Comparison of ENCODE assay signal across 24 cellular contexts in genomic region chr3:168914662-168915061, GRCh38.
DNase-seq lines count a peak whose midpoint lies in the region; ATAC-seq and TF ChIP-seq lines count a peak whose summit lies in the region.
"Had no signal": no experiment of that assay in that cellular context is flagged by ENCODE, and none has a peak within 500 bp of the region (broad histone marks: within the 10 kb centered on the region; RNA-seq: fewer than 3 reads in every experiment).

No MANE protein-coding gene starts in this region.

- POLR2A ChIA-PET in PC-9 (lab: Charles Lee; ENCODE audit: unreplicated experiment): interaction anchor here (0.6 kb wide), 2 partner anchors 37 to 78 kb away, joined by 3 to 5 read pairs; no protein-coding TSS in a partner anchor

- no peak overlapping the region for H3K27ac ChIP-seq in PC-9
- H3K27ac ChIP-seq: C4-2B, coronary artery, ovary, SJSA1, spleen, suprapubic skin had no signal

- no peaks in the 10 kb centered on the region for H3K27me3 ChIP-seq in PC-9 (ENCODE audit: insufficient read depth, low read depth)
- H3K27me3 ChIP-seq: ovary, SJSA1, spleen, suprapubic skin had no signal

- H3K4me1 ChIP-seq in PC-9 (replicated peaks; ENCODE audit: insufficient read depth): no peaks in the 10 kb centered on the region
- H3K4me1 ChIP-seq: SJSA1, spleen, suprapubic skin had no signal

- no peak overlapping the region for H3K4me2 ChIP-seq in PC-9

- DNase-seq in ELR (ENCODE audit: low read depth) (peak; percentile 15), PC-9 (no peak), epithelial cell of esophagus (ENCODE audit: low read depth) (peak; percentile 35), kidney tubule cell (ENCODE audit: low spot score) (peak; percentile 54), HuH-7.5 (ENCODE audit: low spot score) (no peak), AML-193 (lab: John Stamatoyannopoulos, UW) (no peak), GM19240 (ENCODE audit: insufficient read length, low spot score) (no peak)
- DNase-seq: activated CD4-positive, alpha-beta memory T cell treated with anti-CD3 and anti-CD28 coated beads, Interleukin-2, amount 10 ng/mL, durations not matched to agents 7 days and 5 days; activated CD4-positive, CD25-positive, alpha-beta regulatory T cell treated with anti-CD3 and anti-CD28 coated beads, Interleukin-2, amount 50 U/mL, for 72 hours; endodermal cell; left ventricle myocardium superior; NCI-H524; ovary; spleen; stimulated activated CD4-positive, alpha-beta T cell treated with anti-CD3 and anti-CD28 coated beads, Interleukin-4, amount 100 ng/mL, for 24 hours; stimulated activated naive B cell treated with anti-CD40 and anti-IgM and Interleukin-4, amounts not matched to agents 10 μg/mL and 1 μg/mL and 100 μg/mL, for 72 hours; T-helper 1 cell had no signal

- H3K4me3 ChIP-seq in PC-9: no peak overlapping the region
- no peak overlapping the region for H3K4me3 ChIP-seq in epithelial cell of esophagus (ENCODE audit: low read length)
- H3K4me3 ChIP-seq: coronary artery, ovary, SJSA1, spleen, suprapubic skin had no signal

- no peaks in the 10 kb centered on the region for H4K20me1 ChIP-seq in PC-9 (ENCODE audit: insufficient read depth)

- H3F3A ChIP-seq in PC-9 (ENCODE audit: insufficient read depth, low read depth): no peaks in the 10 kb centered on the region

- 0 out of 2 replicates have a peak overlapping the region, but pooled peaks have one; percentile 21 for H2AFZ ChIP-seq in PC-9

- intact Hi-C loops in PC-9 (cut with micrococcal nuclease; ENCODE audit: unreplicated experiment): no loop called here

- no peaks in the 10 kb centered on the region; the same call in 1 of the 2 replicates for H3K9me3 ChIP-seq in PC-9 (ENCODE audit: insufficient read depth, low read depth)
- H3K9me3 ChIP-seq: ovary, SJSA1, spleen, suprapubic skin had no signal

- H3K79me2 ChIP-seq in PC-9 (ENCODE audit: low read depth): no peaks in the 10 kb centered on the region

- no peak for TF ChIP-seq CTCF in PC-9 (conservative IDR thresholded peaks at IDR 0.05)
- no peak for TF ChIP-seq CTCF in epithelial cell of esophagus (IDR thresholded peaks at IDR 0.05; ENCODE audit: insufficient read depth, low read depth, low read length, missing control alignments)

- no peaks in the 10 kb centered on the region for H3K9me2 ChIP-seq in PC-9 (ENCODE audit: insufficient read depth)

- ATAC-seq in HG02588 (IDR thresholded peaks at IDR 0.05; ENCODE audit: unreplicated experiment): no peak
- ATAC-seq: left ventricle myocardium superior; natural killer cell treated with Interleukin-12 subunit alpha and Interleukin-12 subunit beta and Interleukin-15 and Interleukin-18, amount 100 ng/mL, for 72 hours; Panc1; stimulated activated naive B cell treated with anti-CD40 and anti-IgM and Interleukin-4, amounts not matched to agents 10 μg/mL and 1 μg/mL and 100 μg/mL, for 72 hours had no signal

- CTCF ChIA-PET in PC-9 (lab: Charles Lee): interaction anchor here (0.6 kb wide), 1 partner anchor 44 kb away, joined by 3 read pairs; no protein-coding TSS in a partner anchor

- no peaks in the 10 kb centered on the region for H3K36me3 ChIP-seq in PC-9 (ENCODE audit: low read depth)
- H3K36me3 ChIP-seq: ovary, SJSA1, spleen, suprapubic skin had no signal

- BruUV-seq in PC-9 (replicated peaks; lab: Mats Ljungman, UMichigan): no TSS peak

Comparison
In these comparisons a context has a peak if more than half of its experiments do, and no peak if none do; other contexts are left out.
1. DNase-seq: peak in ELR (single experiment), epithelial cell of esophagus (single experiment) and kidney tubule cell (single experiment); none in PC-9 (0 of 2), HuH-7.5 (single experiment), AML-193 (0 of 2) and GM19240 (single experiment).